ENCODE assay signal across 28 cellular contexts in the genomic region with DNA sequence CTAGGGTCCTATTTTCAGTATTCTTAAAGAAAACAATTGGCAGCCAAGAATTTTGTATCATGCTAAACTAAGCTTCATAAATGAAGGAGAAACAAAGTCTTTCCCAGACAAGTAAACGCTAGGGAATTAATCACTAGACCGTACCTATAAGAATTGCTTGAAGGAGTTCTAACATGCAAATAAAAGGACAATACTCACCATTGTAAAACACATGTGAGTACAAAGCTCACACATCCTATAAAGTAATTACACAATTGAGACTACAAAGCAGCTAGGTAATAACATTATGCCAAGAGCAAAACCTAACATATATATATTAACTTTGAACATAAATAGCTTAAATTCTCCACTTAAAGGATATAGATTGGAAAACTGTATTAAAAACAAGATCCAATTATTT.
DNase-seq lines count a peak whose midpoint lies in the region; ATAC-seq, FAIRE-seq and TF ChIP-seq lines count a peak whose summit lies in the region.
"Had no signal": no experiment of that assay in that cellular context is flagged by ENCODE, and none has a peak within 500 bp of the region (broad histone marks: within the 10 kb centered on the region; RNA-seq: fewer than 3 reads in every experiment).

No MANE protein-coding gene starts in this region.

- H3K4me3 Mint-ChIP-seq in activated CD4-positive, alpha-beta memory T cell treated with anti-CD3 and anti-CD28 coated beads for 36 hours: no peak overlapping the region
- H3K4me3 Mint-ChIP-seq: CD14-positive monocyte; CD4-positive, alpha-beta memory T cell; CD8-positive, alpha-beta memory T cell had no signal

- ATAC-seq in mucosa of descending colon (peak; percentile 91), Right ventricle myocardium superior (ENCODE audit: poor library complexity) (no peak)
- ATAC-seq: GM12878 had no signal

- peaks cover 29% of the 10 kb centered on the region for H3K9me3 Mint-ChIP-seq in activated CD4-positive, alpha-beta memory T cell treated with anti-CD3 and anti-CD28 coated beads for 36 hours

- no peaks in the 10 kb centered on the region for H3K27me3 Mint-ChIP-seq in activated CD4-positive, alpha-beta memory T cell treated with anti-CD3 and anti-CD28 coated beads for 36 hours
- H3K27me3 Mint-ChIP-seq: CD4-positive, alpha-beta memory T cell; CD4-positive, CD25-positive, alpha-beta regulatory T cell; CD8-positive, alpha-beta memory T cell had no signal

- H3K4me3 ChIP-seq in mucosa of descending colon (no peak overlapping the region), transverse colon (no peak overlapping the region)
- H3K4me3 ChIP-seq: BLaER1, GM12878 had no signal

- H3K4me1 Mint-ChIP-seq in activated CD4-positive, alpha-beta memory T cell treated with anti-CD3 and anti-CD28 coated beads for 36 hours (ENCODE audit: low read depth): no peaks in the 10 kb centered on the region
- H3K4me1 Mint-ChIP-seq: CD14-positive monocyte; CD4-positive, alpha-beta memory T cell; CD4-positive, CD25-positive, alpha-beta regulatory T cell; CD8-positive, alpha-beta memory T cell had no signal

- POLR2A ChIA-PET in activated CD4-positive, alpha-beta memory T cell treated with anti-CD3 and anti-CD28 coated beads for 36 hours (lab: Charles Lee): no interaction called here

- no peak for TF ChIP-seq EP300 in transverse colon (IDR thresholded peaks at IDR 0.05; ENCODE audit: low read depth)

- TF ChIP-seq POLR2A in H54 (IDR thresholded peaks at IDR 0.05; ENCODE audit: low read depth, low read length) (no peak), transverse colon (IDR thresholded peaks at IDR 0.05) (no peak)

- in situ Hi-C loops in transverse colon (cut with MboI; ENCODE audit: low pct_ligation_motif_present in 1 of 4, low pct_unique_long_range_greater_than_20kb in 1 of 4, low sequenced_read_pairs in 3 of 4): no loop called here

- intact Hi-C loops in mucosa of descending colon (cut with DNase I, micrococcal nuclease) (no loop called here), transverse colon (cut with DNase I; ENCODE audit: low total_unique reads) (no loop called here), Right ventricle myocardium superior (cut with DNase I) (no loop called here)
- intact Hi-C loops in activated CD4-positive, alpha-beta memory T cell treated with anti-CD3 and anti-CD28 coated beads for 36 hours (cut with micrococcal nuclease): no loop called here

- FAIRE-seq in H54 (lab: Jason Lieb, UNC) (peak; percentile 20), colon (lab: Jason Lieb, UNC) (peak; percentile 73)
- FAIRE-seq: A204.1, GM12878, GM12892, GM18507 had no signal

- H3K36me3 ChIP-seq in mucosa of descending colon (ENCODE audit: low read depth): no peaks in the 10 kb centered on the region
- H3K36me3 ChIP-seq in transverse colon: no peaks in the 10 kb centered on the region
- H3K36me3 ChIP-seq: BE2C, BLaER1 had no signal

- H3K9me3 ChIP-seq in mucosa of descending colon (no peaks in the 10 kb centered on the region), transverse colon (no peaks in the 10 kb centered on the region)
- H3K9me3 ChIP-seq: BE2C had no signal

- 20 to 67% methylated on average over 2 of the region's 2 CpGs for WGBS in transverse colon (ENCODE audit: low coverage in 1 of 2), 2 donors

- CTCF ChIA-PET in activated CD4-positive, alpha-beta memory T cell treated with anti-CD3 and anti-CD28 coated beads for 36 hours (lab: Charles Lee): no interaction called here

- no peaks in the 10 kb centered on the region for H3K36me3 Mint-ChIP-seq in activated CD4-positive, alpha-beta memory T cell treated with anti-CD3 and anti-CD28 coated beads for 36 hours
- H3K36me3 Mint-ChIP-seq: CD14-positive monocyte; CD4-positive, alpha-beta memory T cell; CD4-positive, CD25-positive, alpha-beta regulatory T cell; CD8-positive, alpha-beta memory T cell had no signal

- H3K27me3 ChIP-seq in transverse colon: no peaks in the 10 kb centered on the region
- H3K27me3 ChIP-seq: BE2C, BLaER1 had no signal

- H3K4me1 ChIP-seq in mucosa of descending colon (ENCODE audit: low read depth) (peaks cover 4% of the 10 kb centered on the region), transverse colon (peaks cover 0 to 15% (median 2%) of the 10 kb centered on the region in 4 donors)
- H3K4me1 ChIP-seq: BE2C, BLaER1 had no signal

- H3K27ac Mint-ChIP-seq in activated CD4-positive, alpha-beta memory T cell treated with anti-CD3 and anti-CD28 coated beads for 36 hours: no peak overlapping the region
- H3K27ac Mint-ChIP-seq: CD14-positive monocyte; CD4-positive, alpha-beta memory T cell; CD4-positive, CD25-positive, alpha-beta regulatory T cell; CD8-positive, alpha-beta memory T cell had no signal

- TF ChIP-seq CTCF in mucosa of descending colon (IDR thresholded peaks at IDR 0.05) (no peak), transverse colon (IDR thresholded peaks at IDR 0.05) (no peak)

- peak overlapping the region in 3 of 4 donors; percentile 48 to 61 (median 49) for H3K27ac ChIP-seq in transverse colon
- H3K27ac ChIP-seq: BLaER1 had no signal

- DNase-seq in H54 (ENCODE audit: insufficient read length, low spot score) (no peak), mucosa of descending colon (no peak), transverse colon (no peak), Right ventricle myocardium superior (no peak)
- DNase-seq in stimulated activated CD4-positive, alpha-beta T cell treated with anti-CD3 and anti-CD28 coated beads, Interleukin-15, amount 100 ng/mL, for 24 hours: no peak
- no peak for DNase-seq in activated CD4-positive, alpha-beta memory T cell treated with anti-CD3 and anti-CD28 coated beads for 36 hours
- DNase-seq: 8988T; ACHN; BE2C; C1 segment of cervical spinal cord; CD4-positive, alpha-beta memory T cell; CD4-positive, CD25-positive, alpha-beta regulatory T cell; CD8-positive, alpha-beta memory T cell; COR-L47; DMS 273 treated with DMSO at 0.1 percent for 48 hours; DMS153; DMS53; DMS79; DND-41; EL; GDM1 had no signal
